In the genomic region with DNA sequence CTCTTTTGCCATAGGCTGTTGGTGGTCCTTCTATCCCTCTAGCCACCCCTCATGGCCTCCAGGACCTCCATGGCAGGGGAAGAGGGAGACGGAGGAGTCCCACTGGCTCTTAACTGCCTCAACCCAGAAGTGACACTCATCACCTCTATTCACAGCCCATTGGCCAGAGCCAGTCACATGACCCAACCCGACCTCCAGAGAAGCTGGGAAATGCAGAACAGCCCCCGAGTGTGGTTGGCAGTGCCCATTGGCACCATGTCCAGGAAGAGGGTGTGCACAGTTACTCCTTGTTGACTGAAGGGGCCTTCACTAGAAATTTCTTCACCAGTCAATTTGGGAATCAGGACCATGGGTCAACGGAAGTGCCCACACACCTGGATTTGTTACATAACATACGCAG, we compare ENCODE assay signal across 19 cellular contexts. TPM values are rescaled to one million over a fixed set of nuclear protein-coding genes. Genes with fewer than 3 reads are reported as not detected.
DNase-seq lines count a peak whose midpoint lies in the region; ATAC-seq, FAIRE-seq and TF ChIP-seq lines count a peak whose summit lies in the region.
"Had no signal": no experiment of that assay in that cellular context is flagged by ENCODE, and none has a peak within 500 bp of the region (broad histone marks: within the 10 kb centered on the region; RNA-seq: fewer than 3 reads in every experiment).

No MANE protein-coding gene starts in this region.

- no peak for TF ChIP-seq POLR2A in IMR-90 (IDR thresholded peaks at IDR 0.05; ENCODE audit: low read depth, low read length)
- no peak for TF ChIP-seq POLR2A in H1 (IDR thresholded peaks at IDR 0.05; ENCODE audit: control extremely low read depth in 1 of 2, low read depth in 2 of 2, low read length in 2 of 2)

- no peak overlapping the region for H3K23ac ChIP-seq in IMR-90 (ENCODE audit: low read depth, low read length)
- no peak overlapping the region for H3K23ac ChIP-seq in H1 (ENCODE audit: insufficient read length)

- no peak overlapping the region for H3K9ac ChIP-seq in IMR-90 (ENCODE audit: low read depth, low read length)
- no peak overlapping the region for H3K9ac ChIP-seq in H1 (replicated peaks in 1 of 4; ENCODE audit: extremely low read depth in 1 of 4, low read depth in 3 of 4, low read length in 3 of 4)
- H3K9ac ChIP-seq: GM23248 had no signal

- no peak overlapping the region for H2BK120ac ChIP-seq in IMR-90 (ENCODE audit: low read depth, low read length)
- H2BK120ac ChIP-seq in H1 (replicated peaks; ENCODE audit: low read depth, low read length), result no peak overlapping the region

- H3K4me3 Mint-ChIP-seq in WTC11, result no peak overlapping the region
- H3K4me3 Mint-ChIP-seq: H9, HFFc6 had no signal

- POLR2A ChIA-PET in IMR-90 (lab: Charles Lee; ENCODE audit: unreplicated experiment), result no interaction called here
- POLR2A ChIA-PET in WTC11 (lab: Charles Lee), result interaction anchor here (0.6 kb wide), 1 partner anchor 1093 kb away, joined by 4 read pairs; no protein-coding TSS in a partner anchor
- POLR2A ChIA-PET in H1 (lab: Charles Lee; ENCODE audit: partially characterized antibody), result interaction anchor here (1.7 kb wide), 1 partner anchor 12 kb away, joined by 5 read pairs; no protein-coding TSS in a partner anchor

- H3K4me1 ChIP-seq in IMR-90 (ENCODE audit: control insufficient read depth, insufficient read depth, low read length) (no peaks in the 10 kb centered on the region), H1 (replicated peaks in 1 of 4; ENCODE audit: control insufficient read depth in 3 of 4, insufficient read depth in 4 of 4, low read length in 3 of 4) (peaks cover 0 to 6% (median 1%) of the 10 kb centered on the region in 4 experiments; a peak in 3 of 7 replicates)

- no peak overlapping the region for H2BK5ac ChIP-seq in IMR-90 (ENCODE audit: low read depth, low read length, poor library complexity, severe bottlenecking)
- no peak overlapping the region for H2BK5ac ChIP-seq in H1 (ENCODE audit: low read depth, low read length)

- CTCF ChIA-PET in IMR-90 (lab: Yijun Ruan, JAX) (no interaction called here), WTC11 (lab: Charles Lee) (interaction anchor here (1.0 to 1.6 kb wide), 2 partner anchors 31 to 104 kb away, joined by 3 to 10 read pairs; no protein-coding TSS in a partner anchor), H1 (lab: Charles Lee; ENCODE audit: partially characterized antibody) (interaction anchor here (1.0 to 1.6 kb wide), 3 partner anchors 14 to 104 kb away, joined by 4 to 10 read pairs (median 5); no protein-coding TSS in a partner anchor)

- intact Hi-C loops in IMR-90 (cut with micrococcal nuclease), result no loop called here

- no peak for TF ChIP-seq EP300 in H1 (IDR thresholded peaks at IDR 0.05; ENCODE audit: borderline replicate concordance in 1 of 2, low read depth in 2 of 2, low read length in 2 of 2)

- dilution Hi-C loops in IMR-90 (cut with HindIII; ENCODE audit: low sequenced_read_pairs, unreplicated experiment), result no loop called here

- no peak overlapping the region for H3K27ac Mint-ChIP-seq in WTC11
- no peak overlapping the region for H3K27ac Mint-ChIP-seq in activated naive CD4-positive, alpha-beta T cell treated with anti-CD3 and anti-CD28 coated beads, Interleukin-2, amount 50 U/mL, for 72 hours
- H3K27ac Mint-ChIP-seq: CD4-positive, alpha-beta memory T cell; H9; HFFc6 had no signal

- no peaks in the 10 kb centered on the region for H3K36me3 ChIP-seq in IMR-90 (ENCODE audit: control insufficient read depth, insufficient read depth, low read length)
- no peaks in the 10 kb centered on the region for H3K36me3 ChIP-seq in H1 (ENCODE audit: control insufficient read depth in 2 of 4, insufficient read depth in 4 of 4, low read length in 3 of 4)

- H3K4ac ChIP-seq in IMR-90 (ENCODE audit: low read depth, low read length) (no peak overlapping the region), H1 (replicated peaks; ENCODE audit: insufficient read length, low read depth, low read length) (peak overlapping the region; percentile 19)

- H2BK20ac ChIP-seq in IMR-90 (ENCODE audit: low read depth, low read length), result no peak overlapping the region
- no peak overlapping the region for H2BK20ac ChIP-seq in H1 (ENCODE audit: low read length)

- H2AK5ac ChIP-seq in IMR-90 (ENCODE audit: low read depth, low read length) (no peak overlapping the region), H1 (ENCODE audit: low read depth, low read length) (no peak overlapping the region)

- TF ChIP-seq CTCF in IMR-90 (conservative IDR thresholded peaks at IDR 0.05; ENCODE audit: low read depth, low read length) (no peak), WTC11 (IDR thresholded peaks at IDR 0.05) (no peak), H1 (IDR thresholded peaks at IDR 0.05; ENCODE audit: control extremely low read depth in 1 of 3, insufficient read depth in 1 of 3, low read depth in 1 of 3, low read length in 3 of 3) (no peak)

- H3K56ac ChIP-seq in IMR-90 (ENCODE audit: extremely low read depth, insufficient read depth, low read length), result no peak overlapping the region
- no peak overlapping the region for H3K56ac ChIP-seq in H1 (replicated peaks; ENCODE audit: insufficient read length, low read depth, low read length)

- no peak overlapping the region for H4K8ac ChIP-seq in IMR-90 (ENCODE audit: low read depth in 2 of 2, low read length in 2 of 2)
- no peak overlapping the region for H4K8ac ChIP-seq in H1 (ENCODE audit: extremely low read depth, insufficient read depth, low read length)

- H2AK9ac ChIP-seq in IMR-90 (replicated peaks; ENCODE audit: low read depth, low read length, poor library complexity), result no peak overlapping the region

- in situ Hi-C loops in IMR-90 (cut with MboI; ENCODE audit: low sequenced_read_pairs), result no loop called here

- DNase-seq in IMR-90 (no peak), WTC11 (ENCODE audit: low spot score) (no peak), H1 (ENCODE audit: low read depth in 1 of 2, low spot score in 2 of 2) (peak in 1 of 2 experiments; percentile 34), HT-29 (ENCODE audit: low spot score) (no peak)
- no peak for DNase-seq in activated naive CD4-positive, alpha-beta T cell (lab: John Stamatoyannopoulos, UW)
- DNase-seq in activated naive CD4-positive, alpha-beta T cell treated with anti-CD3 and anti-CD28 coated beads, Interleukin-2, amount 50 U/mL, for 72 hours (ENCODE audit: low spot score in 2 of 2), result no peak
- DNase-seq: C1 segment of cervical spinal cord; Calu3; CD4-positive, alpha-beta memory T cell; COR-L47; DMS53; DMS79 treated with DMSO at 0.1 percent for 48 hours; GF-D8; GM23248; H9; HFFc6 had no signal

- no peak overlapping the region for H2BK12ac ChIP-seq in H1 (ENCODE audit: low read depth, low read length)

- H3K9me3 ChIP-seq in IMR-90 (ENCODE audit: control insufficient read depth, insufficient read depth, low read length) (no peaks in the 10 kb centered on the region), H1 (ENCODE audit: insufficient read depth in 2 of 2, low read depth in 1 of 2, low read length in 1 of 2) (no peaks in the 10 kb centered on the region)

- H3K79me1 ChIP-seq in IMR-90 (ENCODE audit: low read depth in 1 of 2, low read length in 2 of 2) (no peaks in the 10 kb centered on the region), H1 (ENCODE audit: low read depth, low read length) (no peaks in the 10 kb centered on the region; the same call in 1 of the 2 replicates)

- H3K4me3 ChIP-seq in IMR-90 (ENCODE audit: insufficient read depth, low read depth, low read length), result no peak overlapping the region
- H3K4me3 ChIP-seq in H1 (ENCODE audit: extremely low read depth in 1 of 4, insufficient read depth in 2 of 4, low read depth in 3 of 4, low read length in 4 of 4), result no peak overlapping the region
- H3K4me3 ChIP-seq: GM23248 had no signal

- no peak overlapping the region for H4K5ac ChIP-seq in IMR-90 (ENCODE audit: low read depth, low read length)
- no peak overlapping the region for H4K5ac ChIP-seq in H1 (ENCODE audit: insufficient read length, low read depth, low read length)

- peaks cover 12% of the 10 kb centered on the region for H3K4me1 Mint-ChIP-seq in WTC11

- no peak overlapping the region for H2BK15ac ChIP-seq in IMR-90 (ENCODE audit: low read depth, low read length)
- 0 out of 2 replicates have a peak overlapping the region, but pooled peaks have one; percentile 16 for H2BK15ac ChIP-seq in H1 (ENCODE audit: low read length)

- H3K23me2 ChIP-seq in H1 (ENCODE audit: low read depth, low read length), result no peaks in the 10 kb centered on the region

- no peaks in the 10 kb centered on the region for H3K79me2 ChIP-seq in H1 (ENCODE audit: control insufficient read depth in 1 of 2, insufficient read depth in 2 of 2, low read length in 2 of 2)

- no peaks in the 10 kb centered on the region for H4K20me1 ChIP-seq in IMR-90 (ENCODE audit: insufficient read depth, low read length)
- H4K20me1 ChIP-seq in H1 (replicated peaks in 1 of 2; ENCODE audit: control insufficient read depth in 1 of 2, insufficient read depth in 2 of 2, low read length in 2 of 2), result no peaks in the 10 kb centered on the region

- no peaks in the 10 kb centered on the region for H3K36me3 Mint-ChIP-seq in WTC11
- H3K36me3 Mint-ChIP-seq in activated naive CD4-positive, alpha-beta T cell treated with anti-CD3 and anti-CD28 coated beads, Interleukin-2, amount 50 U/mL, for 72 hours, result no peaks in the 10 kb centered on the region
- H3K36me3 Mint-ChIP-seq: CD4-positive, alpha-beta memory T cell had no signal

- H3K14ac ChIP-seq in IMR-90 (replicated peaks; ENCODE audit: low read depth, low read length) (no peak overlapping the region), H1 (ENCODE audit: insufficient read length) (no peak overlapping the region)

- BruUV-seq in IMR-90 (replicated peaks; lab: Mats Ljungman, UMichigan), result no TSS peak

- no peak overlapping the region for H3K27ac ChIP-seq in IMR-90 (ENCODE audit: insufficient read depth, low read length)
- H3K27ac ChIP-seq in H1 (ENCODE audit: low read depth, low read length), result no peak overlapping the region
- H3K27ac ChIP-seq: GM23248 had no signal

- H3K27me3 ChIP-seq in IMR-90 (ENCODE audit: control insufficient read depth, insufficient read depth, low read length), result no peaks in the 10 kb centered on the region; the same call in 1 of the 2 replicates
- no peaks in the 10 kb centered on the region for H3K27me3 ChIP-seq in H1 (replicated peaks in 1 of 4; ENCODE audit: control insufficient read depth in 3 of 4, extremely low read depth in 1 of 4, insufficient read depth in 3 of 4, low read length in 3 of 4)

- FAIRE-seq in H1 (lab: Jason Lieb, UNC), result no peak
- FAIRE-seq: GM12892 had no signal

- TF ChIP-seq RAD21 in IMR-90 (IDR thresholded peaks at IDR 0.05; ENCODE audit: low read length), result no peak
- no peak for TF ChIP-seq RAD21 in H1 (IDR thresholded peaks at IDR 0.05 in 1 of 2, conservative IDR thresholded peaks at IDR 0.05 in 1 of 2; ENCODE audit: low read depth in 2 of 2, low read length in 2 of 2)

- H4K91ac ChIP-seq in IMR-90 (ENCODE audit: insufficient read depth, low read depth, low read length) (no peak overlapping the region), H1 (replicated peaks; ENCODE audit: insufficient read length, low read length) (no peak overlapping the region)

- H3K9me1 ChIP-seq in IMR-90 (ENCODE audit: insufficient read depth, low read length), result no peaks in the 10 kb centered on the region

- 20% methylated on average over 1 of the region's 5 CpGs; no CpG with 5 or more reads in 1 of the 2 experiments for WGBS in IMR-90 (ENCODE audit: extremely low coverage in 2 of 2, insufficient read length in 1 of 2), 2 experiments
- 86% methylated on average over 5 of the region's 5 CpGs; no CpG with 5 or more reads in 1 of the 2 experiments for WGBS in H1 (ENCODE audit: extremely low coverage in 1 of 2, insufficient coverage in 1 of 2, insufficient read length in 1 of 2, insufficient replicate concordance in 2 of 2, low coverage in 1 of 2, low lambda C conversion rate in 2 of 2, missing lambda C conversion rate in 1 of 2), 2 experiments

- H3K4me2 ChIP-seq in IMR-90 (ENCODE audit: low read depth, low read length) (no peak overlapping the region), H1 (ENCODE audit: insufficient read depth in 1 of 2, low read depth in 2 of 2, low read length in 2 of 2) (no peak overlapping the region)

- H3K27me3 Mint-ChIP-seq in WTC11 (ENCODE audit: low read depth), result no peaks in the 10 kb centered on the region; the same call in 1 of the 2 replicates

- no peaks in the 10 kb centered on the region for H3K9me3 Mint-ChIP-seq in WTC11
- H3K9me3 Mint-ChIP-seq in activated naive CD4-positive, alpha-beta T cell treated with anti-CD3 and anti-CD28 coated beads, Interleukin-2, amount 50 U/mL, for 72 hours, result no peaks in the 10 kb centered on the region
- H3K9me3 Mint-ChIP-seq: H9, HFFc6 had no signal

- H2AFZ ChIP-seq in IMR-90 (replicated peaks; ENCODE audit: low read length, poor library complexity) (no peak overlapping the region), H1 (ENCODE audit: low read length) (no peak overlapping the region)
- H2AFZ ChIP-seq: GM23248 had no signal

- H3K18ac ChIP-seq in IMR-90 (ENCODE audit: low read depth, low read length) (no peak overlapping the region), H1 (ENCODE audit: extremely low read depth, low read length) (no peak overlapping the region)

- ATAC-seq in IMR-90 (ENCODE audit: low read depth) (no peak), WTC11 (no peak)
- no peak for ATAC-seq in activated naive CD4-positive, alpha-beta T cell treated with anti-CD3 and anti-CD28 coated beads, Interleukin-2, amount 50 U/mL, for 72 hours

RNA-seq across cellular contexts. Expression of gene BCL11B, which starts 17.0 kb away (rescaled TPM):
- total RNA-seq in IMR-90 (2012; rRNA removed), result under 0.01 TPM in 2 replicates
- polyA plus RNA-seq in IMR-90 (2012; rRNA removed), result not detected in 2 replicates
- polyA plus RNA-seq in IMR-90 (2012; cell fraction: cytosol; rRNA removed), result under 0.01 and 0.01 TPM in 2 replicates
- polyA plus RNA-seq in IMR-90 (2012; cell fraction: nucleus; rRNA removed; ENCODE audit: low replicate concordance), result not detected in 2 replicates
- total RNA-seq in WTC11 (2021), result 6.7 to 9.1 TPM (median 7.2 TPM) in 3 replicates
- 5.9 TPM in 2 replicates for total RNA-seq in H1 (2021; fragmentation: NEBNext Ultra II Directional; extraction: Animal tissue kit (Norgen Biotek cat#: 25700))
- 0.63 and 0.80 TPM in 2 replicates for polyA plus RNA-seq in H1 (2011; rRNA removed)
- polyA plus RNA-seq in H1 (2011; cell fraction: cytosol; rRNA removed), result 0.85 TPM
- 1.5 TPM for polyA plus RNA-seq in H1 (2011; cell fraction: nucleus; rRNA removed)
- 1.1 to 2.2 TPM (median 1.2 TPM) in 4 replicates for polyA plus RNA-seq in H1 (2012, experiment 1 of 2)
- polyA plus RNA-seq in H1 (2012, experiment 2 of 2), result 0.22 TPM
- 2.1 TPM for polyA plus RNA-seq in H1 (2013, experiment 1 of 2)
- polyA plus RNA-seq in H1 (2013, experiment 2 of 2), result 2.1 TPM
- polyA minus RNA-seq in H1 (2011; rRNA and poly(A)+ RNA removed), result 1.7 and 1.9 TPM in 2 replicates
- 3.2 TPM for polyA minus RNA-seq in H1 (2011; cell fraction: cytosol; rRNA and poly(A)+ RNA removed)
- polyA minus RNA-seq in H1 (2011; cell fraction: nucleus; rRNA and poly(A)+ RNA removed), result 4.1 TPM
- 10 to 100 TPM; 57.8 to 65.7 TPM for total RNA-seq in activated naive CD4-positive, alpha-beta T cell treated with anti-CD3 and anti-CD28 coated beads, Interleukin-2, amount 50 U/mL, for 72 hours
- 2.4 and 3.2 TPM in 2 replicates for total RNA-seq in HT-29 (2014; rRNA removed; shearing (Covaris generic))
- total RNA-seq: G401, GM23248 had no signal
- polyA plus RNA-seq: BJ, GM23248 had no signal
